13 cellular contexts compared by ENCODE assay signal in the genomic region with DNA sequence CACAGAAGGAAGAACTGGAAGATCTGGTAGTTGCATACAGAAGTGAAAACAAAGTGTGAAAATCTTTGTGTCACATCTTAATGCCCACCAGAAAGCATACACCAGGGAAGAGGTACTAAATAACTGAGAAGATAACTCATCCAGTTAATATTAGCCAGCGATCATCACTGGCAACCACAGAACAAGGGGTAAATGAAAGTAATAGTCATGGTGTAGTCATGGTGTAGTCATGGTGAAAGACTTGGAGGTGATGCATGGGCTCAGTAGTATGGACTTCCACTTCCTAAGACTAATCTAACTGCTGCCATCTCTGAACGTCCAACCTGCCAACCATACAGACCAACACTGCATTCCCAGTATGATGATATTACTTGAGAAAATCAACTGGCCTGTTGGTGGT.
A peak's percentile ranks its signal among the peaks of the same experiment; 100 is the strongest.
DNase-seq lines count a peak whose midpoint lies in the region; ATAC-seq and TF ChIP-seq lines count a peak whose summit lies in the region.
"Had no signal": no experiment of that assay in that cellular context is flagged by ENCODE, and none has a peak within 500 bp of the region (broad histone marks: within the 10 kb centered on the region; RNA-seq: fewer than 3 reads in every experiment).

No MANE protein-coding gene starts in this region.

- TF ChIP-seq POLR2A in breast epithelium (IDR thresholded peaks at IDR 0.05) (no peak), lower leg skin (IDR thresholded peaks at IDR 0.05) (no peak)

- H3K27me3 ChIP-seq in mammary epithelial cell (ENCODE audit: insufficient read depth, low read length) (peaks cover 6% of the 10 kb centered on the region), breast epithelium (no peaks in the 10 kb centered on the region)
- H3K27me3 ChIP-seq: neutrophil had no signal

- no peaks in the 10 kb centered on the region for H3K4me1 ChIP-seq in mammary epithelial cell (ENCODE audit: insufficient read depth, low read length)
- H3K4me1 ChIP-seq in breast epithelium: no peaks in the 10 kb centered on the region
- H3K4me1 ChIP-seq: left ventricle myocardium inferior had no signal

- CTCF ChIA-PET in mammary epithelial cell (lab: Charles Lee; ENCODE audit: low non-redundant PET): interaction anchor here (0.7 kb wide), 1 partner anchor 784 kb away, joined by 3 read pairs; no protein-coding TSS in a partner anchor
- CTCF ChIA-PET in RWPE1 (lab: Yijun Ruan, JAX): interaction anchor here (0.8 kb wide), 1 partner anchor 111 kb away, joined by 3 read pairs; no protein-coding TSS in a partner anchor

- no peaks in the 10 kb centered on the region for H3K9me3 Mint-ChIP-seq in stimulated activated naive CD8-positive, alpha-beta T cell treated with anti-CD3 and anti-CD28 coated beads, Interleukin-15, amount 100 ng/mL, for 72 hours

- POLR2A ChIA-PET in RWPE1 (lab: Yijun Ruan, JAX; ENCODE audit: low non-redundant PET): no interaction called here

- BruUV-seq in mammary epithelial cell (replicated peaks; lab: Mats Ljungman, UMichigan): no TSS peak

- in situ Hi-C loops in mammary epithelial cell (cut with MboI; ENCODE audit: low sequenced_read_pairs in 2 of 2): no loop called here

- no peak overlapping the region for H3K4me3 Mint-ChIP-seq in stimulated activated naive CD8-positive, alpha-beta T cell treated with anti-CD3 and anti-CD28 coated beads, Interleukin-15, amount 100 ng/mL, for 72 hours

- no peaks in the 10 kb centered on the region for H4K20me1 ChIP-seq in mammary epithelial cell (ENCODE audit: insufficient read depth, low read length)

- H3K4me1 Mint-ChIP-seq in stimulated activated naive CD8-positive, alpha-beta T cell treated with anti-CD3 and anti-CD28 coated beads, Interleukin-15, amount 100 ng/mL, for 72 hours: no peaks in the 10 kb centered on the region

- no peak overlapping the region for H2AFZ ChIP-seq in mammary epithelial cell (ENCODE audit: low read depth, low read length)

- H3K4me3 ChIP-seq in mammary epithelial cell (replicated peaks in 1 of 3; ENCODE audit: insufficient read depth in 1 of 3, low read depth in 2 of 3, low read length in 3 of 3) (no peak overlapping the region), breast epithelium (no peak overlapping the region), lower leg skin (ENCODE audit: low read depth, poor library complexity, severe bottlenecking) (no peak overlapping the region)
- H3K4me3 ChIP-seq: left ventricle myocardium inferior had no signal

- H3K27me3 Mint-ChIP-seq in stimulated activated naive CD8-positive, alpha-beta T cell treated with anti-CD3 and anti-CD28 coated beads, Interleukin-15, amount 100 ng/mL, for 72 hours: no peaks in the 10 kb centered on the region

- no peak overlapping the region for H3K27ac Mint-ChIP-seq in stimulated activated naive CD8-positive, alpha-beta T cell treated with anti-CD3 and anti-CD28 coated beads, Interleukin-15, amount 100 ng/mL, for 72 hours

- DNase-seq in mammary epithelial cell: peak; percentile 30
- DNase-seq in breast epithelium (ENCODE audit: low spot score in 2 of 2): no peak
- DNase-seq in RWPE1 (ENCODE audit: low spot score): peak; percentile 8
- DNase-seq in stimulated activated naive CD8-positive, alpha-beta T cell treated with anti-CD3 and anti-CD28 coated beads, Interleukin-15, amount 100 ng/mL, for 72 hours: no peak
- no peak for DNase-seq in activated effector memory CD4-positive, alpha-beta T cell treated with anti-CD3 and anti-CD28 coated beads, Interleukin-2, amount 50 U/mL, for 16 hours
- DNase-seq in lower leg skin (ENCODE audit: low spot score in 2 of 2): no peak
- DNase-seq: DMS153, glutamatergic neuron, left ventricle myocardium inferior, NCI-H526 treated with DMSO at 0.1 percent for 48 hours had no signal

- intact Hi-C loops in mammary epithelial cell (cut with micrococcal nuclease) (no loop called here), breast epithelium (cut with DNase I; ENCODE audit: low total_unique reads) (no loop called here), lower leg skin (cut with DNase I; ENCODE audit: low total_unique reads) (no loop called here)

- H3K9ac ChIP-seq in mammary epithelial cell (ENCODE audit: insufficient read depth, low read length): no peak overlapping the region

- WGBS in mammary epithelial cell (ENCODE audit: low coverage, missing lambda C conversion rate): 71% methylated on average over 1 of the region's 2 CpGs
- 89% methylated on average over 2 of the region's 2 CpGs for WGBS in lower leg skin, 2 donors

- H3K4me2 ChIP-seq in mammary epithelial cell (ENCODE audit: insufficient read depth, low read depth, low read length): no peak overlapping the region

- H3K36me3 ChIP-seq in mammary epithelial cell (ENCODE audit: insufficient read depth, low read length) (no peaks in the 10 kb centered on the region), breast epithelium (no peaks in the 10 kb centered on the region)
- H3K36me3 ChIP-seq: left ventricle myocardium inferior, neutrophil had no signal

- H3K9me3 ChIP-seq in mammary epithelial cell (replicated peaks; ENCODE audit: insufficient read depth, low read length): no peaks in the 10 kb centered on the region
- peaks cover 0 to 1% of the 10 kb centered on the region in 2 donors for H3K9me3 ChIP-seq in breast epithelium
- H3K9me3 ChIP-seq: neutrophil had no signal

- ATAC-seq in HG03097 (IDR thresholded peaks at IDR 0.05; ENCODE audit: low FRiP score, unreplicated experiment): peak; percentile 71
- peak; percentile 60 for ATAC-seq in stimulated activated naive CD8-positive, alpha-beta T cell treated with anti-CD3 and anti-CD28 coated beads, Interleukin-15, amount 100 ng/mL, for 72 hours
- no peak for ATAC-seq in HG02840 (IDR thresholded peaks at IDR 0.05; ENCODE audit: low FRiP score, unreplicated experiment)

- H3K27ac ChIP-seq in mammary epithelial cell (ENCODE audit: insufficient read depth, low read depth, low read length) (no peak overlapping the region), breast epithelium (no peak overlapping the region), RWPE1 (no peak overlapping the region)
- H3K27ac ChIP-seq: left ventricle myocardium inferior, neutrophil had no signal

- TF ChIP-seq CTCF in mammary epithelial cell (conservative IDR thresholded peaks at IDR 0.05 in 1 of 2, IDR thresholded peaks at IDR 0.05 in 1 of 2; ENCODE audit: extremely low read depth in 1 of 2, insufficient read depth in 1 of 2, low read depth in 1 of 2, low read length in 2 of 2): no peak
- no peak for TF ChIP-seq CTCF in breast epithelium (IDR thresholded peaks at IDR 0.05)
- TF ChIP-seq CTCF in RWPE1 (conservative IDR thresholded peaks at IDR 0.05; ENCODE audit: low read depth): no peak
- no peak for TF ChIP-seq CTCF in lower leg skin (IDR thresholded peaks at IDR 0.05)

- no peaks in the 10 kb centered on the region for H3K79me2 ChIP-seq in mammary epithelial cell (ENCODE audit: insufficient read depth, low read length)

- dilution Hi-C loops in mammary epithelial cell (cut with HindIII; ENCODE audit: low sequenced_read_pairs): no loop called here

Comparison
In these comparisons a context has a peak if more than half of its experiments do, and no peak if none do; other contexts are left out.
1. DNase-seq: peak in mammary epithelial cell (single experiment) and RWPE1 (single experiment); none in breast epithelium (0 of 2), stimulated activated naive CD8-positive, alpha-beta T cell treated with anti-CD3 and anti-CD28 coated beads, Interleukin-15, amount 100 ng/mL, for 72 hours (0 of 2), activated effector memory CD4-positive, alpha-beta T cell treated with anti-CD3 and anti-CD28 coated beads, Interleukin-2, amount 50 U/mL, for 16 hours (single experiment) and lower leg skin (0 of 2).